ENCODE assay signal across 13 cellular contexts in genomic region chr9:133384736-133385321, GRCh38. TPM values are rescaled to one million over a fixed set of nuclear protein-coding genes. Genes with fewer than 3 reads are reported as not detected.
DNase-seq lines count a peak whose midpoint lies in the region; TF ChIP-seq lines count a peak whose summit lies in the region.
"Had no signal": no experiment of that assay in that cellular context is flagged by ENCODE, and none has a peak within 500 bp of the region (broad histone marks: within the 10 kb centered on the region; RNA-seq: fewer than 3 reads in every experiment).

No MANE protein-coding gene starts in this region.

- H2AFZ ChIP-seq in hepatocyte: no peak overlapping the region
- H2AFZ ChIP-seq: GM23248 had no signal

- DNase-seq in NCI-H446 treated with DMSO at 0.1 percent for 48 hours (lab: John Stamatoyannopoulos, UW) (peak; percentile 39), NCI-H446 (lab: John Stamatoyannopoulos, UW) (no peak), dorsolateral prefrontal cortex (no peak), hepatocyte (ENCODE audit: low spot score) (no peak), medulla oblongata (ENCODE audit: extremely low spot score) (no peak)
- DNase-seq: C1 segment of cervical spinal cord; Calu3; CD4-positive, alpha-beta T cell; DMS79; GM23248 had no signal

- intact Hi-C loops in dorsolateral prefrontal cortex (cut with DNase I): no loop called here

- no peaks in the 10 kb centered on the region for H3K36me3 ChIP-seq in hepatocyte (replicated peaks; ENCODE audit: insufficient read depth, low read depth)

- H3K27ac ChIP-seq in angular gyrus (ENCODE audit: low read depth, low read length) (peak overlapping the region; percentile 79), dorsolateral prefrontal cortex (peak overlapping the region in 52 of 59 donors; percentile 16 to 88 (median 70)), temporal lobe (ENCODE audit: low read depth, low read length) (peak overlapping the region; percentile 63), hepatocyte (no peak overlapping the region)
- H3K27ac ChIP-seq: GM23248 had no signal

- no peaks in the 10 kb centered on the region for H3K9me3 ChIP-seq in hepatocyte (ENCODE audit: low read depth)

- no peaks in the 10 kb centered on the region for H3K27me3 ChIP-seq in dorsolateral prefrontal cortex
- no peaks in the 10 kb centered on the region for H3K27me3 ChIP-seq in hepatocyte

- H3K4me1 ChIP-seq in hepatocyte (ENCODE audit: insufficient read depth): no peaks in the 10 kb centered on the region

- H3K9me2 ChIP-seq in hepatocyte (replicated peaks; ENCODE audit: insufficient read depth): no peaks in the 10 kb centered on the region

- TF ChIP-seq CTCF in dorsolateral prefrontal cortex (IDR thresholded peaks at IDR 0.05 in 54 of 56, conservative IDR thresholded peaks at IDR 0.05 in 2 of 56; ENCODE audit: low read depth in 1 of 56, partially characterized antibody in 56 of 56): no peak
- no peak for TF ChIP-seq CTCF in hepatocyte (IDR thresholded peaks at IDR 0.05; ENCODE audit: poor library complexity)

- H3K4me2 ChIP-seq in hepatocyte: no peak overlapping the region

- no peaks in the 10 kb centered on the region for H4K20me1 ChIP-seq in hepatocyte (ENCODE audit: insufficient read depth, poor library complexity, severe bottlenecking)

- no peaks in the 10 kb centered on the region for H3K79me2 ChIP-seq in hepatocyte

- no peak overlapping the region for H3K4me3 ChIP-seq in dorsolateral prefrontal cortex
- no peak overlapping the region for H3K4me3 ChIP-seq in hepatocyte
- H3K4me3 ChIP-seq: GM12878, GM23248 had no signal

- whole genome bisulfite sequencing in hepatocyte (ENCODE audit: low lambda C conversion rate, missing lambda C conversion rate): 79% methylated on average over 17 of the region's 17 CpGs

RNA-seq across cellular contexts. Expression of gene STKLD1, which starts 8.7 kb away (rescaled TPM):
- 1 to 10 TPM; 1.6 to 9.9 (median 5.2) TPM for total RNA-seq in dorsolateral prefrontal cortex
- 1.2 TPM for total RNA-seq in temporal lobe
- 0.10 and 0.48 TPM in 2 replicates for total RNA-seq in hepatocyte
- polyA plus RNA-seq in hepatocyte: 1.6 and 2.5 TPM in 2 replicates

RNA-seq across cellular contexts. Expression of gene SURF4, which starts 9.0 kb away (rescaled TPM):
- total RNA-seq in dorsolateral prefrontal cortex (10 to 100 TPM; 55.4 to 99.4 (median 69.8) TPM), temporal lobe (54.1 TPM), hepatocyte (354 and 374 TPM in 2 replicates)
- polyA plus RNA-seq in hepatocyte: 294 and 360 TPM in 2 replicates

RNA-seq across cellular contexts. Expression of gene SURF2, which starts 28.5 kb away (rescaled TPM):
- 10 to 100 TPM; 16.6 to 42.3 (median 26.4) TPM for total RNA-seq in dorsolateral prefrontal cortex
- 11.8 TPM for total RNA-seq in temporal lobe
- 13.2 and 13.6 TPM in 2 replicates for total RNA-seq in hepatocyte
- polyA plus RNA-seq in hepatocyte: 22.9 and 25.5 TPM in 2 replicates

RNA-seq across cellular contexts. Expression of gene SURF1, which starts 28.5 kb away (rescaled TPM):
- 10 to 100 TPM; 23.9 to 64.2 (median 39.4) TPM for total RNA-seq in dorsolateral prefrontal cortex
- total RNA-seq in temporal lobe: 10.6 TPM
- 33.9 and 37.4 TPM in 2 replicates for total RNA-seq in hepatocyte
- polyA plus RNA-seq in hepatocyte: 76.5 and 83.9 TPM in 2 replicates

RNA-seq across cellular contexts. Expression of gene REXO4, which starts 33.0 kb away (rescaled TPM):
- total RNA-seq in dorsolateral prefrontal cortex: 10 to 100 TPM; 13.3 to 35.7 (median 24.4) TPM
- 13.5 TPM for total RNA-seq in temporal lobe
- 16.6 and 19.4 TPM in 2 replicates for total RNA-seq in hepatocyte
- 17.2 and 18.0 TPM in 2 replicates for polyA plus RNA-seq in hepatocyte
